17 cellular contexts compared by ENCODE assay signal in genomic region chr18:5518899-5519371, GRCh38. TPM values are rescaled to one million over a fixed set of nuclear protein-coding genes. Genes with fewer than 3 reads are reported as not detected.
DNase-seq lines count a peak whose midpoint lies in the region; ATAC-seq and TF ChIP-seq lines count a peak whose summit lies in the region.
"Had no signal": no experiment of that assay in that cellular context is flagged by ENCODE, and none has a peak within 500 bp of the region (broad histone marks: within the 10 kb centered on the region; RNA-seq: fewer than 3 reads in every experiment).

No MANE protein-coding gene starts in this region.

- H4K20me1 ChIP-seq in smooth muscle cell (ENCODE audit: low read depth): peaks cover 14% of the 10 kb centered on the region

- peaks cover 30% of the 10 kb centered on the region for H3K79me2 ChIP-seq in smooth muscle cell (ENCODE audit: low read depth)

- intact Hi-C loops in left colon (cut with DNase I, micrococcal nuclease): no loop called here

- peak overlapping the region; percentile 24 for H3K4me3 ChIP-seq in HEK293 (ENCODE audit: low read depth, low read length)
- no peak overlapping the region for H3K4me3 ChIP-seq in gastroesophageal sphincter
- peak overlapping the region; percentile 18 for H3K4me3 ChIP-seq in smooth muscle cell

- ATAC-seq in gastroesophageal sphincter (peak; percentile 65), HG02678 (IDR thresholded peaks at IDR 0.05; ENCODE audit: unreplicated experiment) (no peak), left colon (no peak), HG03025 (IDR thresholded peaks at IDR 0.05; ENCODE audit: low FRiP score, unreplicated experiment) (no peak)
- ATAC-seq: stimulated activated naive B cell treated with anti-CD40 and anti-IgM and Interleukin-4, amounts not matched to agents 10 μg/mL and 1 μg/mL and 100 μg/mL, for 72 hours had no signal

- TF ChIP-seq POLR2A in gastroesophageal sphincter (IDR thresholded peaks at IDR 0.05): no peak

- peaks cover 10% of the 10 kb centered on the region for H3F3A ChIP-seq in smooth muscle cell (ENCODE audit: low read depth)

- H2AFZ ChIP-seq in smooth muscle cell (ENCODE audit: low read depth): no peak overlapping the region

- DNase-seq in astrocyte of the hippocampus (ENCODE audit: low read depth, low spot score): peak; percentile 11
- DNase-seq in smooth muscle cell (lab: John Stamatoyannopoulos, UW; ENCODE audit: unreplicated experiment): no peak
- DNase-seq in GDM1 (lab: John Stamatoyannopoulos, UW): no peak
- DNase-seq in left colon: no peak
- DNase-seq: activated naive CD4-positive, alpha-beta T cell treated with anti-CD3 and anti-CD28 coated beads for 36 hours; CD4-positive, alpha-beta T cell; hypothalamus; MM.1S; NCI-H345; stimulated activated CD4-positive, alpha-beta T cell treated with anti-CD3 and anti-CD28 coated beads, Interleukin-4, amount 100 ng/mL, for 1 hour; stimulated activated naive B cell treated with anti-CD40 and anti-IgM and Interleukin-4, amounts not matched to agents 10 μg/mL and 1 μg/mL and 100 μg/mL, for 72 hours had no signal

- CTCF ChIA-PET in HEK293 (lab: Yijun Ruan, JAX): interaction anchor here (1.2 to 1.6 kb wide), 2 partner anchors 9 to 17 kb away, joined by 4 read pairs; no protein-coding TSS in a partner anchor

- TF ChIP-seq CTCF in HEK293 (tag by site-specific recombination; IDR thresholded peaks at IDR 0.05): no peak
- TF ChIP-seq CTCF in gastroesophageal sphincter (IDR thresholded peaks at IDR 0.05): no peak
- TF ChIP-seq CTCF in smooth muscle cell (IDR thresholded peaks at IDR 0.05; ENCODE audit: borderline replicate concordance, insufficient read depth, poor library complexity, severe bottlenecking): no peak

- H3K9ac ChIP-seq in smooth muscle cell (ENCODE audit: low read depth): peak overlapping the region; percentile 5

- H3K4me1 ChIP-seq in HEK293 (ENCODE audit: control insufficient read depth, insufficient read depth, low read length) (peaks cover 53% of the 10 kb centered on the region), gastroesophageal sphincter (peaks cover 0 to 9% (median 0%) of the 10 kb centered on the region in 3 donors), smooth muscle cell (ENCODE audit: low read depth) (peaks cover 17% of the 10 kb centered on the region)

- peaks cover 6% of the 10 kb centered on the region for H3K27me3 ChIP-seq in gastroesophageal sphincter
- no peaks in the 10 kb centered on the region for H3K27me3 ChIP-seq in smooth muscle cell (ENCODE audit: low read depth)

- POLR2A ChIA-PET in HEK293 (lab: Yijun Ruan, JAX): interaction anchor here (0.6 to 1.2 kb wide), 2 partner anchors 111 to 225 kb away, joined by 3 read pairs; no protein-coding TSS in a partner anchor

- peak overlapping the region; percentile 78 for H3K4me2 ChIP-seq in smooth muscle cell

- H3K9me3 ChIP-seq in HEK293 (ENCODE audit: control insufficient read depth, insufficient read depth, low read depth, low read length): no peaks in the 10 kb centered on the region
- no peaks in the 10 kb centered on the region for H3K9me3 ChIP-seq in gastroesophageal sphincter
- no peaks in the 10 kb centered on the region for H3K9me3 ChIP-seq in smooth muscle cell (replicated peaks; ENCODE audit: low read depth)

- H3K36me3 ChIP-seq in HEK293 (ENCODE audit: control insufficient read depth in 2 of 2, insufficient read depth in 1 of 2, low read length in 2 of 2) (no peaks in the 10 kb centered on the region), gastroesophageal sphincter (no peaks in the 10 kb centered on the region), smooth muscle cell (ENCODE audit: low read depth) (no peaks in the 10 kb centered on the region)

- no peak for TF ChIP-seq EP300 in gastroesophageal sphincter (IDR thresholded peaks at IDR 0.05)

- peak overlapping the region; percentile 43 for H3K27ac ChIP-seq in HEK293 (ENCODE audit: extremely low read depth, low read depth, low read length)
- H3K27ac ChIP-seq in gastroesophageal sphincter: peak overlapping the region in 3 of 4 donors; percentile 32 to 62 (median 48)
- H3K27ac ChIP-seq in smooth muscle cell (ENCODE audit: low read depth): peak overlapping the region; percentile 48
- H3K27ac ChIP-seq: RWPE1 had no signal

- 43 to 55% methylated on average over 5 to 11 of the region's 13 CpGs for WGBS in gastroesophageal sphincter (ENCODE audit: low coverage in 1 of 2), 2 donors
- 26% methylated on average over 13 of the region's 13 CpGs for WGBS in smooth muscle cell (ENCODE audit: low lambda C conversion rate)

TF ChIP-seq in HEK293, 187 proteins besides CTCF, POLR2A, EP300 and RAD21 (continues in another document):
- TF ChIP-seq PRDM2 (tag by site-specific recombination; IDR thresholded peaks at IDR 0.05; ENCODE audit: borderline replicate concordance) (no peak), SP2 (tag by site-specific recombination; IDR thresholded peaks at IDR 0.05) (no peak), ZNF211 (tag by site-specific recombination; IDR thresholded peaks at IDR 0.05; ENCODE audit: low read depth) (no peak), PRDM10 (tag by site-specific recombination; IDR thresholded peaks at IDR 0.05) (peak; percentile 47; the same call in 1 of the 2 replicates), ZNF292 (tag by site-specific recombination; IDR thresholded peaks at IDR 0.05; ENCODE audit: borderline replicate concordance, low read depth) (no peak)

RNA-seq across cellular contexts. Expression of gene EPB41L3, which starts 24.9 kb away (rescaled TPM):
- 10 to 100 TPM; 27.4 to 66.6 (median 43.4) TPM for total RNA-seq in gastroesophageal sphincter
- 22.5 and 26.9 TPM in 2 replicates for total RNA-seq in smooth muscle cell
- polyA plus RNA-seq in smooth muscle cell: 11.5 and 29.7 TPM in 2 replicates
- 10 to 100 TPM; 87.7 to 98.6 TPM for total RNA-seq in left colon
- total RNA-seq: activated CD8-positive, alpha-beta memory T cell treated with anti-CD3 and anti-CD28 coated beads for 36 hours had no signal

Comparison
In these comparisons a context has a peak if more than half of its experiments do, and no peak if none do; other contexts are left out.
1. H3K4me3 ChIP-seq: peak in HEK293 (single experiment) and smooth muscle cell (single experiment); none in gastroesophageal sphincter (0 of 2).
2. Peak in every context shown above with its lines, with median percentiles within 50 percentile points of each other: H3K27ac ChIP-seq.